15 cellular contexts compared by ENCODE assay signal in the genomic region with DNA sequence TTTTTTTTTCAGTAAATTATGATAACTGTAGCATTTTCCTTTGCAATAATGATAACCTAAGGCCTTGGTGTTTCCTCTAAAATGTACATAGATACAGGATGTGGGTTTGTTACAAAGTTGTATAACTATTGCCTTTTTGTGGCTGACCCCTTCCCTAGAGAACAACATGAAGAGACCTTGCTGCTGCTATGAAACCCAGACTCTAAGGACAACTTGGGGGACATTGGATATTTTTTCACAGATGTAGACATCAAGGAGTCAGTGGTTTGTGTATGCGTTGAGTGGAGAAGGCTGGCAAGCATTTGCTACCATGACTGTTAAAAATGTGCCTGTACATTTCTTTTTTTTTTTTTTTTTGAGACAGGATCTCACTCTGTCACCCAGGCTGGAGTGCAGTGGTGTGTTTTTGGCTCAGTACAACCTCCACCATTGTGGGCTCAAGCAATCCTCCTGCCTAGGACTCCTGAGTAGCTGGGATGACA. TPM values are rescaled to one million over a fixed set of nuclear protein-coding genes. Genes with fewer than 3 reads are reported as not detected.
DNase-seq lines count a peak whose midpoint lies in the region; ATAC-seq and TF ChIP-seq lines count a peak whose summit lies in the region.
"Had no signal": no experiment of that assay in that cellular context is flagged by ENCODE, and none has a peak within 500 bp of the region (broad histone marks: within the 10 kb centered on the region; RNA-seq: fewer than 3 reads in every experiment).

No MANE protein-coding gene starts in this region.

- DNase-seq in EH (ENCODE audit: low read depth) (peak; percentile 32), epithelial cell of prostate (ENCODE audit: low read depth, low spot score) (no peak), progenitor cell of endocrine pancreas (ENCODE audit: low spot score, unreplicated experiment) (no peak), mucosa of gallbladder (ENCODE audit: low spot score) (no peak), amniotic stem cell (lab: John Stamatoyannopoulos, UW) (no peak), midbrain (lab: John Stamatoyannopoulos, UW) (no peak), NCI-H748 treated with DMSO at 0.1 percent for 48 hours (lab: John Stamatoyannopoulos, UW) (no peak)
- DNase-seq: activated CD4-positive, alpha-beta T cell treated with anti-CD3 and anti-CD28 coated beads for 1 hour; caudate nucleus; DMS79; GOT3; NCI-H1417; nephron progenitor cell had no signal

- no peak for TF ChIP-seq CTCF in progenitor cell of endocrine pancreas (IDR thresholded peaks at IDR 0.05; ENCODE audit: unreplicated experiment)

- peaks cover 16% of the 10 kb centered on the region for H3K4me1 Mint-ChIP-seq in progenitor cell of endocrine pancreas (ENCODE audit: low read depth)
- H3K4me1 Mint-ChIP-seq: nephron progenitor cell had no signal

- H3K27me3 Mint-ChIP-seq in progenitor cell of endocrine pancreas = no peaks in the 10 kb centered on the region

- peak overlapping the region; percentile 87 for H3K27ac Mint-ChIP-seq in progenitor cell of endocrine pancreas

- peak overlapping the region; percentile 81 for H3K27ac ChIP-seq in epithelial cell of prostate
- H3K27ac ChIP-seq: vagina had no signal

- H3K36me3 Mint-ChIP-seq in progenitor cell of endocrine pancreas (ENCODE audit: insufficient read depth) = peaks cover 5% of the 10 kb centered on the region

- H3K4me3 Mint-ChIP-seq in progenitor cell of endocrine pancreas (ENCODE audit: low read depth) = no peak overlapping the region
- H3K4me3 Mint-ChIP-seq: nephron progenitor cell had no signal

- no peaks in the 10 kb centered on the region for H3K9me3 Mint-ChIP-seq in progenitor cell of endocrine pancreas (ENCODE audit: low read depth)
- H3K9me3 Mint-ChIP-seq: nephron progenitor cell had no signal

- ATAC-seq in SK-N-SH treated with all-trans-retinoic acid at 6 μM for 48 hours = peak; percentile 69

TF ChIP-seq in SK-N-SH treated with all-trans-retinoic acid at 6 μM for 48 hours, 23 proteins besides CTCF, POLR2A, EP300 and RAD21:
- TF ChIP-seq ARNTL (CRISPR knock-in tag; IDR thresholded peaks at IDR 0.05; ENCODE audit: borderline replicate concordance, low read depth) (no peak), CSDC2 (CRISPR knock-in tag; IDR thresholded peaks at IDR 0.05) (no peak), PPARA (CRISPR knock-in tag; IDR thresholded peaks at IDR 0.05; ENCODE audit: borderline replicate concordance) (no peak), RARB (CRISPR knock-in tag; IDR thresholded peaks at IDR 0.05) (no peak), BACH2 (CRISPR knock-in tag; IDR thresholded peaks at IDR 0.05; ENCODE audit: borderline replicate concordance) (no peak), TOX (CRISPR knock-in tag; IDR thresholded peaks at IDR 0.05; ENCODE audit: borderline replicate concordance) (no peak)

RNA-seq across cellular contexts. Expression of a gene that starts 12.3 kb away (rescaled TPM):
- 28.5 and 30.1 TPM in 2 replicates for total RNA-seq in progenitor cell of endocrine pancreas
- total RNA-seq in mucosa of gallbladder = 85.2 TPM

RNA-seq across cellular contexts. Expression of a gene that starts 14.1 kb away (rescaled TPM):
- total RNA-seq in progenitor cell of endocrine pancreas (47.1 and 48.7 TPM in 2 replicates), mucosa of gallbladder (58.9 TPM)

RNA-seq across cellular contexts. Expression of a gene that starts 50.0 kb away (rescaled TPM):
- 30.2 and 31.8 TPM in 2 replicates for total RNA-seq in progenitor cell of endocrine pancreas
- 38.7 TPM for total RNA-seq in mucosa of gallbladder
